In genomic region chr7:116170180-116170579, GRCh38 we compare ENCODE assay signal across 24 cellular contexts. TPM values are rescaled to one million over a fixed set of nuclear protein-coding genes. Genes with fewer than 3 reads are reported as not detected.
DNase-seq lines count a peak whose midpoint lies in the region; ATAC-seq and TF ChIP-seq lines count a peak whose summit lies in the region.
"Had no signal": no experiment of that assay in that cellular context is flagged by ENCODE, and none has a peak within 500 bp of the region (broad histone marks: within the 10 kb centered on the region; RNA-seq: fewer than 3 reads in every experiment).

No MANE protein-coding gene starts in this region.

- H3K9me3 ChIP-seq in lower lobe of right lung (no peaks in the 10 kb centered on the region), upper lobe of right lung (no peaks in the 10 kb centered on the region), gastroesophageal sphincter (no peaks in the 10 kb centered on the region)

- H3K27me3 ChIP-seq in lower lobe of right lung (ENCODE audit: low read depth) = no peaks in the 10 kb centered on the region
- no peaks in the 10 kb centered on the region for H3K27me3 ChIP-seq in upper lobe of right lung
- no peaks in the 10 kb centered on the region for H3K27me3 ChIP-seq in gastroesophageal sphincter

- peak; percentile 56 to 86 for ATAC-seq in lower lobe of right lung
- peak; percentile 55 for ATAC-seq in upper lobe of right lung
- ATAC-seq in gastroesophageal sphincter = no peak
- ATAC-seq: CD8-positive, alpha-beta T cell; K562 had no signal

- H3K4me1 ChIP-seq in lower lobe of right lung (peaks cover 6% of the 10 kb centered on the region), upper lobe of right lung (no peaks in the 10 kb centered on the region), gastroesophageal sphincter (no peaks in the 10 kb centered on the region)

- TF ChIP-seq CTCF in lower lobe of right lung (IDR thresholded peaks at IDR 0.05) (no peak), upper lobe of right lung (IDR thresholded peaks at IDR 0.05) (no peak), gastroesophageal sphincter (IDR thresholded peaks at IDR 0.05) (no peak)

- H3K36me3 ChIP-seq in lower lobe of right lung (no peaks in the 10 kb centered on the region), upper lobe of right lung (no peaks in the 10 kb centered on the region), gastroesophageal sphincter (no peaks in the 10 kb centered on the region)

- DNase-seq in DMS53 treated with DMSO at 0.1 percent for 48 hours (lab: John Stamatoyannopoulos, UW; ENCODE audit: unreplicated experiment) (peak; percentile 38), fibroblast of peridontal ligament (ENCODE audit: extremely low read depth) (peak; percentile 24), lower lobe of right lung (no peak), upper lobe of right lung (no peak), caudate nucleus (lab: John Stamatoyannopoulos, UW) (no peak)
- DNase-seq in activated naive CD4-positive, alpha-beta T cell treated with anti-CD3 and anti-CD28 coated beads, Interleukin-2, amount 50 U/mL, for 16 hours = no peak
- DNase-seq: Calu3; CD8-positive, alpha-beta T cell; H9; Kasumi-1; MV-4-11; NCI-H1105; NCI-H1436 treated with DMSO at 0.1 percent for 48 hours; NCI-H187 treated with DMSO at 0.1 percent for 48 hours; NCI-H2171 treated with DMSO at 0.1 percent for 48 hours; NCI-H446; NCI-H526; NCI-H82; RPMI8226; SHP77 had no signal

- no peak overlapping the region for H3K27ac ChIP-seq in lower lobe of right lung
- H3K27ac ChIP-seq in upper lobe of right lung = no peak overlapping the region
- H3K27ac ChIP-seq in caudate nucleus (ENCODE audit: low read depth, low read length) = no peak overlapping the region
- H3K27ac ChIP-seq in gastroesophageal sphincter = no peak overlapping the region
- H3K27ac ChIP-seq: C4-2B had no signal

- intact Hi-C loops in lower lobe of right lung (cut with DNase I) = no loop called here
- intact Hi-C loops in upper lobe of right lung (cut with DNase I) = no loop called here

- TF ChIP-seq POLR2A in gastroesophageal sphincter (IDR thresholded peaks at IDR 0.05) = no peak

- H3K4me3 ChIP-seq in lower lobe of right lung = no peak overlapping the region
- H3K4me3 ChIP-seq in upper lobe of right lung = no peak overlapping the region
- H3K4me3 ChIP-seq in gastroesophageal sphincter = no peak overlapping the region
- H3K4me3 ChIP-seq: K562 had no signal

- TF ChIP-seq EP300 in gastroesophageal sphincter (IDR thresholded peaks at IDR 0.05) = no peak

RNA-seq across cellular contexts. Expression of gene TES, which starts 40.2 kb away (rescaled TPM):
- 74.5 TPM for total RNA-seq in lower lobe of right lung
- 94.0 TPM for total RNA-seq in upper lobe of right lung
- 100 to 1,000 TPM; 245 to 501 (median 290) TPM for total RNA-seq in gastroesophageal sphincter
- total RNA-seq: G401 had no signal

Comparison
In these comparisons a context has a peak if more than half of its experiments do, and no peak if none do; other contexts are left out.
1. DNase-seq: peak in DMS53 treated with DMSO at 0.1 percent for 48 hours (single experiment) and fibroblast of peridontal ligament (single experiment); none in lower lobe of right lung (single experiment), upper lobe of right lung (single experiment), activated naive CD4-positive, alpha-beta T cell treated with anti-CD3 and anti-CD28 coated beads, Interleukin-2, amount 50 U/mL, for 16 hours (single experiment) and caudate nucleus (0 of 61).